Comparison of ENCODE assay signal across 8 cellular contexts in the genomic region with DNA sequence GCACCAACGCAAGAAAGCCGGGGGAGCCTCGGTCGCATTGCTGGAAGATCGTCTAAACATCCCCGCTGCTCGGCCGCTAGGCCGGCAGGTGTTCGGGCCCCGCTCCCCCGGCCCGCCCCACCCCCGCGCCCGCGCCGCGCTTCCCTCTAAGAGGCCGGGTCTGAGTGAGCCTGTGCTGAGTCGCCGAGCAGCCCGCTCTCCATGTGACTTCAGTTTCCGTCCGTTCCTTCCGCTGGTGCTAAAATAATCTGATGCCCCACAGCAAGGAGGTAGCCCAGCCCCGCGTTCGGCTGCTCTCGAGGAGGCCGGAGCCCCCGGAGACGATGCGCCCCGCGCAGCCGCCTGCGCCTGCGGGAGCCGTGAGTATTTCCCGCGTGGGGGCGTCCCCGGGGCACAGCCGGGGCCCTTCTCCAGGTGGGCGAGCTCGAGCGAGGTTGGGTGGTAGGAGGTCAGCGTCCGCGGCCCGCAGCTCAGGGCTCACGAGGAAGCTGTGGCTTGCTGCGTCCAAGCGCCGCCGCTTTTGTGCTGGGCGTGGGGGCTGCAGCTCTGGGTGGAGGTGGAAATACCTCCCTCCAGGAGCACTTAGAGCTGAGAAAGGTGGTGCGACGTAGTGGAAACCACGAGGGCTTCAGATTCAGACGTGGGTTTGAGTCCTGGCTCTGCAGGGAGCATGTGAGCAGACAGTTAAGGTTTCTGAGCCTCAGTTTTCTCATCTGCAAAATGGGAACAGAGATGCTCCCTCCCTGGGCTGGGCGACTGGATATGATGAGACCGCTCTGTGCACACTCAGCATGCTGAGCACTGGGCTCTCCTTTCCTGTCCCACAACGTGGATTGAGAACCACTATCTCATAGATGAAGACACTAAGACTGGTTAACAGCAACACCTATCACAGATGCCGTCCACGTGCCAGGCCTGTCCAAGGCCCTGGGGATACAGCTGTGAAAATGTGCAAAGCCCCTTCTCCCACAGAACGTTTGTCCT. TPM values are rescaled to one million over a fixed set of nuclear protein-coding genes. Genes with fewer than 3 reads are reported as not detected.
A peak's percentile ranks its signal among the peaks of the same experiment; 100 is the strongest.
DNase-seq lines count a peak whose midpoint lies in the region; ATAC-seq and TF ChIP-seq lines count a peak whose summit lies in the region.

A gene (plus strand): TSS at position 178 of the 984 bp plus-strand sequence. CDS start 14,846 bp downstream, outside the sequence.

- ATAC-seq in GM19328 (IDR thresholded peaks at IDR 0.05; ENCODE audit: unreplicated experiment) = peak; percentile 46
- peak in 3 of 4 donors; percentile 85 to 89 (median 87) for ATAC-seq in heart left ventricle

- TF ChIP-seq EP300 in SK-N-SH (IDR thresholded peaks at IDR 0.05; ENCODE audit: borderline replicate concordance in 1 of 2, low read depth in 1 of 2, low read length in 1 of 2) = no peak

- H3F3A ChIP-seq in SK-N-SH (replicated peaks; ENCODE audit: insufficient read depth) = no peaks in the 10 kb centered on the region

- H3K36me3 ChIP-seq in HUES6 (ENCODE audit: control insufficient read depth, insufficient read depth, low read length) = no peaks in the 10 kb centered on the region
- H3K36me3 ChIP-seq in SK-N-SH (replicated peaks in 1 of 2; ENCODE audit: control insufficient read depth in 1 of 2, insufficient read depth in 2 of 2, low read length in 1 of 2) = no peaks in the 10 kb centered on the region
- peaks cover 0 to 12% (median 0%) of the 10 kb centered on the region in 9 donors for H3K36me3 ChIP-seq in heart left ventricle
- H3K36me3 ChIP-seq in prostate gland = no peaks in the 10 kb centered on the region
- H3K36me3 ChIP-seq in vagina = no peaks in the 10 kb centered on the region

- 45% methylated on average over 18 of the region's 68 CpGs for whole genome bisulfite sequencing in SK-N-SH (ENCODE audit: low lambda C conversion rate)
- 6 to 21% (median 7%) methylated on average over 7 to 68 of the region's 68 CpGs for WGBS in heart left ventricle, 4 donors
- 13% methylated on average over 68 of the region's 68 CpGs for WGBS in prostate gland

- TF ChIP-seq CTCF in SK-N-SH (IDR thresholded peaks at IDR 0.05) (no peak), heart left ventricle (IDR thresholded peaks at IDR 0.05) (peak in 1 of 12 donors; percentile 7), prostate gland (IDR thresholded peaks at IDR 0.05) (no peak), vagina (IDR thresholded peaks at IDR 0.05) (no peak)

- no peaks in the 10 kb centered on the region for H4K20me1 ChIP-seq in SK-N-SH (ENCODE audit: insufficient read depth)

- H3K9me3 ChIP-seq in HUES6 (ENCODE audit: control insufficient read depth, insufficient read depth, low read depth, low read length) (no peaks in the 10 kb centered on the region), SK-N-SH (no peaks in the 10 kb centered on the region), heart left ventricle (no peaks in the 10 kb centered on the region), prostate gland (no peaks in the 10 kb centered on the region), vagina (no peaks in the 10 kb centered on the region)

- intact Hi-C loops in heart left ventricle (cut with DNase I) (loop anchor here in 4 of 10 donors (5.0 to 10.0 kb wide), 3 partner anchors 37 to 47 kb away; no protein-coding TSS in a partner anchor), prostate gland (cut with DNase I) (no loop called here), vagina (cut with DNase I) (no loop called here)

- peak within 1 kb of the TSS; percentile 54 for H3K4me3 ChIP-seq in HUES6 (ENCODE audit: low read depth, low read length)
- H3K4me3 ChIP-seq in SK-N-SH (ENCODE audit: low read depth in 2 of 2, low read length in 1 of 2) = peak within 1 kb of the TSS in 1 of 2 experiments; percentile 38; a peak in 2 of 4 replicates
- peak within 1 kb of the TSS; percentile 30 to 89 (median 62) for H3K4me3 ChIP-seq in heart left ventricle
- H3K4me3 ChIP-seq in prostate gland = peak within 1 kb of the TSS; percentile 16 to 38
- H3K4me3 ChIP-seq in vagina = peak within 1 kb of the TSS; percentile 47 to 51

- H3K27me3 Mint-ChIP-seq in activated naive CD8-positive, alpha-beta T cell = no peaks in the 10 kb centered on the region

- H3K9me2 ChIP-seq in SK-N-SH = no peaks in the 10 kb centered on the region

- POLR2A ChIA-PET in SK-N-SH (lab: Yijun Ruan, JAX) = no interaction called here

- peak within 1 kb of the TSS; percentile 52; the same call in 1 of the 2 replicates for H3K4me2 ChIP-seq in SK-N-SH

- H3K4me1 Mint-ChIP-seq in activated naive CD8-positive, alpha-beta T cell (ENCODE audit: low read depth) = peaks cover 49% of the 10 kb centered on the region

- CTCF ChIA-PET in SK-N-SH (lab: Yijun Ruan, JAX) = no interaction called here

- 0 out of 2 replicates have a peak within 1 kb of the TSS, but pooled peaks have one; percentile 63 for H2AFZ ChIP-seq in SK-N-SH (ENCODE audit: low read depth)

- H3K9ac ChIP-seq in HUES6 (ENCODE audit: low read length) = peak within 1 kb of the TSS; percentile 58
- no peak within 1 kb of the TSS for H3K9ac ChIP-seq in SK-N-SH

- DNase-seq in AML-193 (lab: John Stamatoyannopoulos, UW) = peak; percentile 94
- peak; percentile 72 for DNase-seq in SK-N-SH
- peak; percentile 72 to 85 (median 77) for DNase-seq in heart left ventricle
- peak; percentile 29 for DNase-seq in prostate gland (ENCODE audit: low spot score)
- no peak for DNase-seq in vagina (ENCODE audit: extremely low spot score in 2 of 2)

- no peaks in the 10 kb centered on the region for H3K79me2 ChIP-seq in SK-N-SH (ENCODE audit: insufficient read depth)

- H3K9me3 Mint-ChIP-seq in activated naive CD8-positive, alpha-beta T cell (ENCODE audit: low read depth) = no peaks in the 10 kb centered on the region

- H3K27ac Mint-ChIP-seq in activated naive CD8-positive, alpha-beta T cell = peak within 1 kb of the TSS; percentile 87

- TF ChIP-seq POLR2A in heart left ventricle (IDR thresholded peaks at IDR 0.05) (peak in 1 of 2 donors; percentile 41), prostate gland (IDR thresholded peaks at IDR 0.05) (no peak), vagina (IDR thresholded peaks at IDR 0.05) (no peak)

- peaks cover 14% of the 10 kb centered on the region for H3K27me3 ChIP-seq in HUES6 (ENCODE audit: control insufficient read depth, insufficient read depth, low read length)
- peaks cover 26% of the 10 kb centered on the region for H3K27me3 ChIP-seq in SK-N-SH (ENCODE audit: insufficient read depth)
- H3K27me3 ChIP-seq in heart left ventricle = peaks cover 0 to 29% (median 0%) of the 10 kb centered on the region in 9 donors
- no peaks in the 10 kb centered on the region for H3K27me3 ChIP-seq in prostate gland (replicated peaks; ENCODE audit: insufficient read depth)
- no peaks in the 10 kb centered on the region for H3K27me3 ChIP-seq in vagina

- H3K36me3 Mint-ChIP-seq in activated naive CD8-positive, alpha-beta T cell = peaks cover 2% of the 10 kb centered on the region

- H3K27ac ChIP-seq in HUES6 (ENCODE audit: low read depth, low read length) (peak within 1 kb of the TSS; percentile 66; the same call in 1 of the 2 replicates), SK-N-SH (ENCODE audit: low read depth in 2 of 2, low read length in 1 of 2) (no peak within 1 kb of the TSS), heart left ventricle (peak within 1 kb of the TSS; percentile 21 to 96 (median 75)), prostate gland (peak within 1 kb of the TSS; percentile 1 to 34), vagina (peak within 1 kb of the TSS; percentile 55)

- H3K4me1 ChIP-seq in HUES6 (ENCODE audit: control insufficient read depth, insufficient read depth, low read length) (peaks cover 21% of the 10 kb centered on the region), SK-N-SH (ENCODE audit: control insufficient read depth in 1 of 2, insufficient read depth in 2 of 2, low read depth in 1 of 2, low read length in 1 of 2) (no peaks in the 10 kb centered on the region; a peak in 1 of 4 replicates), heart left ventricle (peaks cover 0 to 74% (median 8%) of the 10 kb centered on the region in 12 donors), prostate gland (replicated peaks) (no peaks in the 10 kb centered on the region), vagina (peaks cover 16% of the 10 kb centered on the region)

- H3K4me3 Mint-ChIP-seq in activated naive CD8-positive, alpha-beta T cell = peak within 1 kb of the TSS; percentile 83

- no peak for TF ChIP-seq RAD21 in SK-N-SH (IDR thresholded peaks at IDR 0.05; ENCODE audit: low read length)

TF ChIP-seq in SK-N-SH, 30 proteins besides CTCF, POLR2A, EP300 and RAD21:
- no peak for TF ChIP-seq FOXM1 (IDR thresholded peaks at IDR 0.05; ENCODE audit: low read depth)
- TF ChIP-seq, protein P1, sequence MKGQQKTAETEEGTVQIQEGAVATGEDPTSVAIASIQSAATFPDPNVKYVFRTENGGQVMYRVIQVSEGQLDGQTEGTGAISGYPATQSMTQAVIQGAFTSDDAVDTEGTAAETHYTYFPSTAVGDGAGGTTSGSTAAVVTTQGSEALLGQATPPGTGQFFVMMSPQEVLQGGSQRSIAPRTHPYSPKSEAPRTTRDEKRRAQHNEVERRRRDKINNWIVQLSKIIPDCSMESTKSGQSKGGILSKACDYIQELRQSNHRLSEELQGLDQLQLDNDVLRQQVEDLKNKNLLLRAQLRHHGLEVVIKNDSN (IDR thresholded peaks at IDR 0.05; ENCODE audit: borderline replicate concordance, low read depth) = 0 out of 2 replicates have a peak, but pooled peaks have one; percentile 25

RNA-seq across cellular contexts. Expression of the gene that starts here (rescaled TPM):
- polyA plus RNA-seq in SK-N-SH (2012; rRNA removed) (0.19 and 0.25 TPM in 2 replicates), heart left ventricle (1 to 10 TPM; 1.4 to 2.6 TPM)
- polyA plus RNA-seq in SK-N-SH (2012; cell fraction: cytosol; rRNA removed) = 0.06 and 0.22 TPM in 2 replicates
- polyA plus RNA-seq in SK-N-SH (2012; cell fraction: nucleus; rRNA removed) = 0.13 and 0.14 TPM in 2 replicates
- total RNA-seq in heart left ventricle (10 to 100 TPM in 1 of 9 donors, 1 to 10 TPM in 8; 2.1 to 23.8 (median 3.4) TPM), prostate gland (1 to 10 TPM; 2.0 to 5.5 TPM), vagina (5.4 TPM)

Comparison
In these comparisons a context has a peak if more than half of its experiments do, and no peak if none do; other contexts are left out.
1. Peak in DNase-seq and H3K4me2 ChIP-seq in SK-N-SH; RNA of the gene not detected or under 1 TPM.
2. DNase-seq: peak in AML-193 (2 of 2), heart left ventricle (5 of 5) and prostate gland (single experiment); none in vagina (0 of 2).
3. H3K27ac ChIP-seq: peak in HUES6 (single experiment), heart left ventricle (12 of 12), prostate gland (2 of 2) and vagina (single experiment); none in SK-N-SH (0 of 2).